8 cellular contexts compared by ENCODE assay signal in genomic region chrX:46791927-46792825, GRCh38. TPM values are rescaled to one million over a fixed set of nuclear protein-coding genes. Genes with fewer than 3 reads are reported as not detected.
DNase-seq lines count a peak whose midpoint lies in the region; ATAC-seq and TF ChIP-seq lines count a peak whose summit lies in the region.

No MANE protein-coding gene starts in this region.

- no peak for TF ChIP-seq POLR2A in right lobe of liver (IDR thresholded peaks at IDR 0.05)

- WGBS in right lobe of liver (ENCODE audit: insufficient coverage, low coverage, low lambda C conversion rate, missing lambda C conversion rate) = 12% methylated on average over 6 of the region's 7 CpGs

- DNase-seq in AML-193 (lab: John Stamatoyannopoulos, UW) (peak; percentile 69 to 76), NCI-H2227 (lab: John Stamatoyannopoulos, UW; ENCODE audit: unreplicated experiment) (peak; percentile 81), amniotic stem cell (lab: John Stamatoyannopoulos, UW) (peak; percentile 66), right lobe of liver (peak in 1 of 3 donors; percentile 29), SHP77 treated with DMSO at 0.1 percent for 48 hours (lab: John Stamatoyannopoulos, UW) (no peak), right atrium auricular region (ENCODE audit: low spot score) (no peak)
- DNase-seq in NK-92 treated with Interleukin-12 subunit alpha and Interleukin-12 subunit beta, amount 100 ng/mL, for 24 hours (lab: John Stamatoyannopoulos, UW) = no peak

- TF ChIP-seq CTCF in right lobe of liver (IDR thresholded peaks at IDR 0.05) (no peak), right atrium auricular region (IDR thresholded peaks at IDR 0.05) (no peak)

- ATAC-seq in GM19043 (IDR thresholded peaks at IDR 0.05; ENCODE audit: low read depth, unreplicated experiment) (peak; percentile 70), right lobe of liver (peak; percentile 73 to 86 (median 81))

- no peak overlapping the region for H3K4me3 ChIP-seq in right lobe of liver
- H3K4me3 ChIP-seq in right atrium auricular region = no peak overlapping the region

- peak overlapping the region; percentile 6 to 45 (median 24) for H3K27ac ChIP-seq in right lobe of liver
- H3K27ac ChIP-seq in right atrium auricular region = no peak overlapping the region

- intact Hi-C loops in right lobe of liver (cut with DNase I) = no loop called here

- H3K4me1 ChIP-seq in right lobe of liver (peaks cover 0 to 5% (median 0%) of the 10 kb centered on the region in 4 donors), right atrium auricular region (no peaks in the 10 kb centered on the region)

- H3K36me3 ChIP-seq in right lobe of liver = no peaks in the 10 kb centered on the region
- H3K36me3 ChIP-seq in right atrium auricular region = no peaks in the 10 kb centered on the region

- no peaks in the 10 kb centered on the region for H3K27me3 ChIP-seq in right lobe of liver
- H3K27me3 ChIP-seq in right atrium auricular region = no peaks in the 10 kb centered on the region

- H3K9me3 ChIP-seq in right lobe of liver (no peaks in the 10 kb centered on the region), right atrium auricular region (no peaks in the 10 kb centered on the region)

RNA-seq across cellular contexts. Expression of gene SLC9A7, which starts 33.3 kb away (rescaled TPM):
- total RNA-seq in right lobe of liver = 1 to 10 TPM; 5.7 to 9.0 (median 6.4) TPM
- total RNA-seq in right atrium auricular region = 1 to 10 TPM; 6.5 to 7.5 TPM

RNA-seq across cellular contexts. Expression of gene RP2, which starts 44.7 kb away (rescaled TPM):
- total RNA-seq in right lobe of liver (1 to 10 TPM; 4.0 to 8.4 (median 6.4) TPM), right atrium auricular region (1 to 10 TPM; 3.9 to 5.0 TPM)

Comparison
In these comparisons a context has a peak if more than half of its experiments do, and no peak if none do; other contexts are left out.
1. DNase-seq: peak in AML-193 (2 of 2), NCI-H2227 (single experiment) and amniotic stem cell (single experiment); none in NK-92 treated with Interleukin-12 subunit alpha and Interleukin-12 subunit beta, amount 100 ng/mL, for 24 hours (single experiment), SHP77 treated with DMSO at 0.1 percent for 48 hours (single experiment) and right atrium auricular region (single experiment).
2. H3K27ac ChIP-seq: peak in right lobe of liver (3 of 3); none in right atrium auricular region (0 of 2).